27 cellular contexts compared by ENCODE assay signal in the genomic region with DNA sequence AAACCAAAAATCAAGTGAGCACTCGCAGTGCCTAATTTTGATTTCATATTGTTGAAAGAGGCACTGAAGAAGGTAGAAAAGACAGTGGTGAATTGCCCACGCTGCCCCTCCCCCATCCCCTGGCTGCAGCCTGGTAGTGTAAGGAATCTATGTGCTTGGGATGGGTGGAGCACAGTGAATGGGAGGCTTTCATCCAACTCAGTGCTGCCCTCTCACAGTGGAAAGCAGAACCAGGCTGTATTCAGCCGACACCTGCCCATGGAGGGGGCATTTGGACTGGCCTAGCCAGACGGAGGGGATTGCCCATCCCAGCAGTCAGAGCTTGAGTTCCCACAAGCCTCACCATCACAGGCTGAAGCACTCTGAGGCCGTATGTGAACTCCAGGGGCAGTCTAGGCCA.
A peak's percentile ranks its signal among the peaks of the same experiment; 100 is the strongest.
DNase-seq lines count a peak whose midpoint lies in the region; FAIRE-seq lines count a peak whose summit lies in the region.
"Had no signal": no experiment of that assay in that cellular context is flagged by ENCODE, and none has a peak within 500 bp of the region (broad histone marks: within the 10 kb centered on the region; RNA-seq: fewer than 3 reads in every experiment).

No MANE protein-coding gene starts in this region.

- 89 to 93% (median 90%) methylated on average over 5 of the region's 5 CpGs for WGBS in small intestine, 3 donors

- peak; percentile 11 for DNase-seq in Daoy (ENCODE audit: low read depth)
- peak; percentile 85 for DNase-seq in OCI-M1 (lab: John Stamatoyannopoulos, UW)
- DNase-seq in iPS DF 19.7 (ENCODE audit: low read depth, low spot score): peak; percentile 54
- peak; percentile 56 for DNase-seq in posterior vena cava (ENCODE audit: low spot score)
- DNase-seq in small intestine: no peak
- no peak for DNase-seq in DMS 273 (lab: John Stamatoyannopoulos, UW; ENCODE audit: unreplicated experiment)
- no peak for DNase-seq in DMS114 treated with DMSO at 0.1 percent for 48 hours (lab: John Stamatoyannopoulos, UW; ENCODE audit: unreplicated experiment)
- DNase-seq in activated effector memory CD4-positive, alpha-beta T cell treated with Interleukin-2 at 50 U/mL for 16 hours: no peak
- DNase-seq: activated B cell treated with CpG ODN at 0.5 μM for 24 hours; activated CD4-positive, alpha-beta T cell treated with anti-CD3 and anti-CD28 coated beads, Interleukin-2, amount 50 U/mL, for 1 hour; activated naive CD4-positive, alpha-beta T cell treated with Interleukin-2 at 50 U/mL for 16 hours; activated T-cell treated with anti-CD3 and anti-CD28 coated beads, Interleukin-2, amount 50 U/mL, for 48 hours; brain microvascular endothelial cell; COR-L47; DMS79 treated with DMSO at 0.1 percent for 48 hours; effector CD4-positive, alpha-beta T cell; HFFc6; left colon; mammary epithelial cell; NCI-H1436 treated with DMSO at 0.1 percent for 48 hours; NK-92 treated with Interleukin-12 subunit alpha and Interleukin-12 subunit beta, amount 100 ng/mL, for 24 hours; right lobe of liver; SHP77 treated with DMSO at 0.1 percent for 48 hours; stimulated activated CD4-positive, alpha-beta T cell treated with anti-CD3 and anti-CD28 coated beads, Interleukin-4, amount 100 ng/mL, for 4 hours; stimulated activated naive CD4-positive, alpha-beta T cell had no signal

- no peaks in the 10 kb centered on the region for H3K27me3 ChIP-seq in small intestine (ENCODE audit: control insufficient read depth in 2 of 2, insufficient read depth in 2 of 2, low read length in 2 of 2)
- H3K27me3 ChIP-seq: brain microvascular endothelial cell, right lobe of liver had no signal

- intact Hi-C loops in posterior vena cava (cut with DNase I): no loop called here

- H3K36me3 ChIP-seq in small intestine (ENCODE audit: control insufficient read depth in 2 of 2, insufficient read depth in 2 of 2, low read length in 2 of 2): no peaks in the 10 kb centered on the region
- H3K36me3 ChIP-seq: brain microvascular endothelial cell, right lobe of liver, thoracic aorta had no signal

- H3K9me3 ChIP-seq in small intestine (ENCODE audit: control insufficient read depth, low read depth): no peaks in the 10 kb centered on the region
- H3K9me3 ChIP-seq: right lobe of liver, thoracic aorta had no signal

- H3K4me1 ChIP-seq in small intestine (ENCODE audit: control insufficient read depth in 2 of 2, insufficient read depth in 1 of 2, low read depth in 1 of 2, low read length in 1 of 2): no peaks in the 10 kb centered on the region
- H3K4me1 ChIP-seq: right lobe of liver had no signal

- no peak overlapping the region for H3K27ac ChIP-seq in small intestine (ENCODE audit: low read depth in 1 of 2, low read length in 1 of 2)
- H3K27ac ChIP-seq: brain microvascular endothelial cell, epithelial cell of prostate, right lobe of liver, thoracic aorta had no signal

- H3K4me3 ChIP-seq in small intestine (ENCODE audit: low read depth in 1 of 2, low read length in 2 of 2): no peak overlapping the region
- H3K4me3 ChIP-seq: right lobe of liver, thoracic aorta had no signal

- FAIRE-seq in small intestine (lab: Jason Lieb, UNC): no peak

Comparison
In these comparisons a context has a peak if more than half of its experiments do, and no peak if none do; other contexts are left out.
1. DNase-seq: peak in Daoy (single experiment), OCI-M1 (single experiment), iPS DF 19.7 (single experiment) and posterior vena cava (single experiment); none in small intestine (single experiment), DMS 273 (single experiment), DMS114 treated with DMSO at 0.1 percent for 48 hours (single experiment) and activated effector memory CD4-positive, alpha-beta T cell treated with Interleukin-2 at 50 U/mL for 16 hours (single experiment).